Comparison of ENCODE assay signal across 16 cellular contexts in the genomic region with DNA sequence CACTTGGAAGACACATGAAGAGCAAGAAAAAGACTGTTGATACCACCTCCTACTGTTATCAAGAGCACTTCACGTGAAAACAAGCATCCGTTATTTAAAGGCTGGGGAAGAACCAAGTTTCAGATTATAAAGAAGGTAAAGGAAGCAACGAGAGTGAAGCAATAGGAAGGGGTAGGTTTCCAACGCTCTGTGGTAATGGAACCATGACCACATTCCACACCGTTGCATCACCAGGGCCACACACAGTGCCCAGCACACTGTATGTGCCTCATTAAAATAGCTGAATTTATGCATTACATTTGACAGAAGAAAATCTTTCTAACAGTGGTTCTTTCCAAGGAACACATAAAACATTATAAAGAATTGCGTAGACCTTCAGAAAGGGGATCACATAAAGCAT.
A peak's percentile ranks its signal among the peaks of the same experiment; 100 is the strongest.
DNase-seq lines count a peak whose midpoint lies in the region; ATAC-seq and TF ChIP-seq lines count a peak whose summit lies in the region.
"Had no signal": no experiment of that assay in that cellular context is flagged by ENCODE, and none has a peak within 500 bp of the region (broad histone marks: within the 10 kb centered on the region; RNA-seq: fewer than 3 reads in every experiment).

No MANE protein-coding gene starts in this region.

- 67 to 78% methylated on average over 6 of the region's 6 CpGs for WGBS in upper lobe of left lung, 2 donors

- H3K4me1 ChIP-seq in upper lobe of left lung, result no peaks in the 10 kb centered on the region
- H3K4me1 ChIP-seq: ascending aorta, tibial artery had no signal

- TF ChIP-seq CTCF in cardiac fibroblast (IDR thresholded peaks at IDR 0.05; ENCODE audit: low read depth, low read length) (no peak), upper lobe of left lung (IDR thresholded peaks at IDR 0.05) (no peak)

- DNase-seq in ACHN, result peak; percentile 11
- peak; percentile 16 for DNase-seq in HK-2 (ENCODE audit: unreplicated experiment)
- DNase-seq in OCI-M1 (lab: John Stamatoyannopoulos, UW), result peak; percentile 5
- DNase-seq in cardiac fibroblast (ENCODE audit: low read depth in 2 of 2), result peak; percentile 9 to 24
- DNase-seq in stimulated activated naive CD8-positive, alpha-beta T cell treated with anti-CD3 and anti-CD28 coated beads, Interleukin-15, Interleukin-2, amounts not matched to agents 100 U/mL and 50 U/mL, for 24 hours, result no peak
- DNase-seq in NCI-H1092 (lab: John Stamatoyannopoulos, UW), result no peak
- no peak for DNase-seq in upper lobe of left lung
- no peak for DNase-seq in effector CD8-positive, alpha-beta T cell (lab: John Stamatoyannopoulos, UW)
- DNase-seq: activated CD8-positive, alpha-beta T cell treated with anti-CD3 and anti-CD28 coated beads, Interleukin-2, amount 10 ng/mL, durations not matched to agents 7 days and 5 days; activated effector memory CD4-positive, alpha-beta T cell treated with Interleukin-2 at 50 U/mL for 16 hours; islet precursor cell; NCI-H2227 treated with DMSO at 0.1 percent for 48 hours; PC-9; stimulated activated CD4-positive, alpha-beta T cell treated with anti-CD3 and anti-CD28 coated beads, Interleukin-15, amount 100 ng/mL, for 24 hours; tibial artery had no signal

- TF ChIP-seq POLR2A in upper lobe of left lung (IDR thresholded peaks at IDR 0.05), result no peak

- H3K27ac ChIP-seq in upper lobe of left lung, result no peak overlapping the region
- H3K27ac ChIP-seq: ascending aorta, PC-9, tibial artery had no signal

- H3K4me3 ChIP-seq in cardiac fibroblast (replicated peaks in 1 of 2; ENCODE audit: low read depth in 2 of 2, low read length in 2 of 2) (no peak overlapping the region), upper lobe of left lung (no peak overlapping the region)
- H3K4me3 ChIP-seq: ascending aorta, PC-9, tibial artery had no signal

- in situ Hi-C loops in ACHN (cut with HindIII; ENCODE audit: low pct_ligation_motif_present, low pct_unique_long_range_greater_than_20kb, low sequenced_read_pairs), result no loop called here

- H3K9me3 ChIP-seq in upper lobe of left lung, result peaks cover 0 to 18% (median 13%) of the 10 kb centered on the region in 4 donors

- no peaks in the 10 kb centered on the region for H3K36me3 ChIP-seq in upper lobe of left lung
- H3K36me3 ChIP-seq: ascending aorta, tibial artery had no signal

- no peaks in the 10 kb centered on the region for H3K27me3 ChIP-seq in upper lobe of left lung
- H3K27me3 ChIP-seq: ascending aorta, tibial artery had no signal

- TF ChIP-seq EP300 in upper lobe of left lung (IDR thresholded peaks at IDR 0.05), result no peak

- ATAC-seq in stimulated activated naive CD8-positive, alpha-beta T cell treated with anti-CD3 and anti-CD28 coated beads, Interleukin-15, Interleukin-2, amounts not matched to agents 100 U/mL and 50 U/mL, for 24 hours, result no peak
- no peak for ATAC-seq in upper lobe of left lung (ENCODE audit: low FRiP score in 2 of 2)
- ATAC-seq: activated CD8-positive, alpha-beta T cell treated with anti-CD3 and anti-CD28 coated beads, Interleukin-2, amount 10 ng/mL, durations not matched to agents 7 days and 5 days had no signal

Comparison
In these comparisons a context has a peak if more than half of its experiments do, and no peak if none do; other contexts are left out.
1. DNase-seq: peak in ACHN (single experiment), HK-2 (single experiment), OCI-M1 (single experiment) and cardiac fibroblast (2 of 2); none in stimulated activated naive CD8-positive, alpha-beta T cell treated with anti-CD3 and anti-CD28 coated beads, Interleukin-15, Interleukin-2, amounts not matched to agents 100 U/mL and 50 U/mL, for 24 hours (single experiment), NCI-H1092 (single experiment), upper lobe of left lung (0 of 2) and effector CD8-positive, alpha-beta T cell (single experiment).